21 cellular contexts compared by ENCODE assay signal in genomic region chr2:220748875-220749479, GRCh38.
"Had no signal": no experiment of that assay in that cellular context is flagged by ENCODE, and none has a peak within 500 bp of the region (broad histone marks: within the 10 kb centered on the region; RNA-seq: fewer than 3 reads in every experiment).

No MANE protein-coding gene starts in this region.

- H3K79me2 ChIP-seq: parathyroid adenoma had no signal

- H3K9me3 ChIP-seq: ascending aorta, right lobe of liver, SK-N-SH, testis had no signal

- H3K36me3 ChIP-seq: ascending aorta, esophagus muscularis mucosa, left lung, right lobe of liver, upper lobe of left lung had no signal

- H3K27ac Mint-ChIP-seq: activated naive CD4-positive, alpha-beta T cell treated with anti-CD3 and anti-CD28 coated beads, Interleukin-2, amount 50 U/mL, for 24 hours; T-cell had no signal

- H3K4me1 ChIP-seq: ascending aorta, esophagus muscularis mucosa, left lung, parathyroid adenoma, right lobe of liver, testis, upper lobe of left lung had no signal

- H3K4me3 ChIP-seq: ascending aorta, esophagus muscularis mucosa, left lung, right lobe of liver, testis, upper lobe of left lung had no signal

- H3K27me3 ChIP-seq: ascending aorta, esophagus muscularis mucosa, left lung, right lobe of liver, testis, upper lobe of left lung had no signal

- DNase-seq: activated CD4-positive, alpha-beta T cell treated with anti-CD3 and anti-CD28 coated beads, Interleukin-2, amount 50 U/mL, for 1 hour; activated CD8-positive, alpha-beta memory T cell treated with anti-CD3 and anti-CD28 coated beads for 24 hours; activated CD8-positive, alpha-beta memory T cell treated with anti-CD3 and anti-CD28 coated beads, Interleukin-2, amount 50 U/mL, for 48 hours; activated gamma-delta T cell; effector CD8-positive, alpha-beta T cell; left lung; naive B cell; right lobe of liver; SK-N-SH; small intestine; stimulated activated CD4-positive, alpha-beta T cell treated with anti-CD3 and anti-CD28 coated beads, Interleukin-15, amount 100 ng/mL, for 24 hours; stimulated activated CD4-positive, alpha-beta T cell treated with anti-CD3 and anti-CD28 coated beads, Interleukin-4, amount 100 ng/mL, for 1 hour; T-cell; testis had no signal

- H3K4me2 ChIP-seq: SK-N-SH had no signal

- H3K27ac ChIP-seq: ascending aorta, esophagus muscularis mucosa, left lung, parathyroid adenoma, right lobe of liver, testis, upper lobe of left lung had no signal

- H2AFZ ChIP-seq: parathyroid adenoma had no signal

- H3K9ac ChIP-seq: parathyroid adenoma, SK-N-SH had no signal

- H3K36me3 Mint-ChIP-seq: activated naive CD4-positive, alpha-beta T cell treated with anti-CD3 and anti-CD28 coated beads, Interleukin-2, amount 50 U/mL, for 24 hours; naive B cell; T-cell had no signal

- ATAC-seq: activated CD4-positive, CD25-positive, alpha-beta regulatory T cell treated with anti-CD3 and anti-CD28 coated beads, Interleukin-2, amount 50 U/mL, for 24 hours; left lung; right lobe of liver had no signal

- H3K9me2 ChIP-seq: SK-N-SH had no signal

- H3K4me1 Mint-ChIP-seq: activated naive CD4-positive, alpha-beta T cell treated with anti-CD3 and anti-CD28 coated beads, Interleukin-2, amount 50 U/mL, for 24 hours; central memory CD8-positive, alpha-beta T cell; naive B cell; T-cell had no signal

- H3K27me3 Mint-ChIP-seq: activated naive CD4-positive, alpha-beta T cell treated with anti-CD3 and anti-CD28 coated beads, Interleukin-2, amount 50 U/mL, for 24 hours; T-cell had no signal

- H3K4me3 Mint-ChIP-seq: activated naive CD4-positive, alpha-beta T cell treated with anti-CD3 and anti-CD28 coated beads, Interleukin-2, amount 50 U/mL, for 24 hours; central memory CD8-positive, alpha-beta T cell; naive B cell; T-cell had no signal
